In the genomic region with DNA sequence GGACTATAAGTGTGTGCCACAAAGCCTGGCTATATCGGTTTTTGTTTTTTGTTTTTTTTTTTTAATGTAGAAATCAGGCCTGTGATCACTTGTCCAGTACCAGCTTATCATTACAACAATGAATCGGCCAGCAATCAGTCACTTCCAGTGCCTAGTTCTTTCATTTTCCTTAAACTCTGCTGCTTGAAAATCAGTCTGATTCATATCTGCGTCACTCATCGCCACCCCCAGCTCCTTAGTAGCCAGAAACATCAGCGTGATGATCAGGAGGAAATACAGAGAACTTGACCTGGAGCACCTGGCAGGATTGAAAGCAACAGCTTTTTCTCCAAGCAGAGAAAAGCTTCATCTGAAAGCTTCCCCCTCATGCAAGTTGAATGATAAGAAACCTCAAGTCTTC, we compare ENCODE assay signal across 12 cellular contexts.
DNase-seq lines count a peak whose midpoint lies in the region; ATAC-seq and TF ChIP-seq lines count a peak whose summit lies in the region.
"Had no signal": no experiment of that assay in that cellular context is flagged by ENCODE, and none has a peak within 500 bp of the region (broad histone marks: within the 10 kb centered on the region; RNA-seq: fewer than 3 reads in every experiment).

No MANE protein-coding gene starts in this region.

- H3K4me1 ChIP-seq in colonic mucosa (peaks cover 13% of the 10 kb centered on the region), right lobe of liver (peaks cover 0 to 10% (median 4%) of the 10 kb centered on the region in 4 donors)

- in situ Hi-C loops in ACHN (cut with HindIII; ENCODE audit: low pct_ligation_motif_present, low pct_unique_long_range_greater_than_20kb, low sequenced_read_pairs), result no loop called here

- no peaks in the 10 kb centered on the region for H3K36me3 ChIP-seq in colonic mucosa
- H3K36me3 ChIP-seq in right lobe of liver, result no peaks in the 10 kb centered on the region

- no peaks in the 10 kb centered on the region for H3K9me3 ChIP-seq in colonic mucosa
- H3K9me3 ChIP-seq in right lobe of liver, result no peaks in the 10 kb centered on the region

- H3K27ac ChIP-seq in colonic mucosa (peak overlapping the region; percentile 24), right lobe of liver (peak overlapping the region; percentile 46 to 93 (median 72))

- DNase-seq in ACHN, result peak; percentile 84
- DNase-seq in NCI-H460 (ENCODE audit: extremely low read depth, low read depth), result peak; percentile 50
- no peak for DNase-seq in colonic mucosa
- DNase-seq in right lobe of liver, result no peak
- no peak for DNase-seq in HUDEP-2 (lab: John Stamatoyannopoulos, UW; ENCODE audit: unreplicated experiment in 76 of 76)
- DNase-seq in GM19238 (ENCODE audit: insufficient read length, low spot score), result no peak
- DNase-seq: activated CD4-positive, alpha-beta T cell treated with anti-CD3 and anti-CD28 coated beads, Interleukin-2, amount 10 ng/mL, durations not matched to agents 24 days and 14 days; activated T-cell treated with anti-CD3 and anti-CD28 coated beads, Interleukin-2, amount 50 U/mL, for 72 hours; natural killer cell; T-helper 1 cell had no signal

- TF ChIP-seq POLR2A in right lobe of liver (IDR thresholded peaks at IDR 0.05), result no peak

- 68% methylated on average over 5 of the region's 5 CpGs for WGBS in right lobe of liver (ENCODE audit: insufficient coverage, low coverage, low lambda C conversion rate, missing lambda C conversion rate)

- TF ChIP-seq CTCF in colonic mucosa (IDR thresholded peaks at IDR 0.05) (no peak), right lobe of liver (IDR thresholded peaks at IDR 0.05) (no peak)

- intact Hi-C loops in colonic mucosa (cut with DNase I) (loop anchor here (10.0 kb wide), 1 partner anchor 73 kb away; no protein-coding TSS in a partner anchor), right lobe of liver (cut with DNase I) (no loop called here)

- H3K4me3 ChIP-seq in colonic mucosa, result no peak overlapping the region
- no peak overlapping the region for H3K4me3 ChIP-seq in right lobe of liver

- peak in 1 of 4 donors; percentile 5 for ATAC-seq in right lobe of liver
- no peak for ATAC-seq in HG03280 (IDR thresholded peaks at IDR 0.05; ENCODE audit: unreplicated experiment)
- no peak for ATAC-seq in GM21529 (IDR thresholded peaks at IDR 0.05; ENCODE audit: unreplicated experiment)
- ATAC-seq: activated T-cell treated with anti-CD3 and anti-CD28 coated beads, Interleukin-2, amount 50 U/mL, for 72 hours; natural killer cell had no signal

- peak overlapping the region in 1 of 2 donors; percentile 41 for H3K9ac ChIP-seq in colonic mucosa (ENCODE audit: low read depth in 2 of 2, low read length in 2 of 2)

- H3K27me3 ChIP-seq in colonic mucosa (no peaks in the 10 kb centered on the region), right lobe of liver (no peaks in the 10 kb centered on the region)

Comparison
In these comparisons a context has a peak if more than half of its experiments do, and no peak if none do; other contexts are left out.
1. DNase-seq: peak in ACHN (single experiment) and NCI-H460 (single experiment); none in colonic mucosa (single experiment), right lobe of liver (0 of 3), HUDEP-2 (0 of 76) and GM19238 (single experiment).